ENCODE assay signal across 14 cellular contexts in the genomic region with DNA sequence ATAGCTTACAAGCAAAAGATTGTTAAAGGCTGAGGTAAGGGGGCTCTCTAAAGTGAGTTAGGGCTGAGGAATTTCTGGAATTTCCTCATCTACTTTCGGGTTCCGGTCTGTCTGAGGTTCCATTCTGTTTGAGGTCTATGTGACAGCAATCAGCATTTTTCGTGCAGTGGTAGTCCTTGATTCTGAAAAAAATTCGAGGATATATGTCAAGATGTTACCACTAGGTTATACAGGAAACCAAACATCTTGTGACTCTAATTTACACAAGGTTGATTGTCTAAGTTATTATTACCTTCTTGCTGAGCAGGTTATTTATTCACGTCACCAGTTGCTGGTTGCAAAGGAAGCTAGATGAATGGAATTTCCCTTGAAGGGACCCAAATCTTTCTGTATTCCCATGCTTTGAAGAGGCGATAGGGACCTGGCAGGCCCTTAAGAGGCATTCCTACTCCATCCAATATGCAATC. TPM values are rescaled to one million over a fixed set of nuclear protein-coding genes. Genes with fewer than 3 reads are reported as not detected.
A peak's percentile ranks its signal among the peaks of the same experiment; 100 is the strongest.
DNase-seq lines count a peak whose midpoint lies in the region; ATAC-seq and TF ChIP-seq lines count a peak whose summit lies in the region.
"Had no signal": no experiment of that assay in that cellular context is flagged by ENCODE, and none has a peak within 500 bp of the region (broad histone marks: within the 10 kb centered on the region; RNA-seq: fewer than 3 reads in every experiment).

No MANE protein-coding gene starts in this region.

- CTCF ChIA-PET in Caco-2 (lab: Charles Lee), result interaction anchor here (0.6 kb wide), 1 partner anchor 16 kb away, joined by 3 read pairs; no protein-coding TSS in a partner anchor

- H3K36me3 ChIP-seq in Caco-2 (ENCODE audit: control insufficient read depth, insufficient read depth, low read length) (no peaks in the 10 kb centered on the region), lung (ENCODE audit: control insufficient read depth in 2 of 2, insufficient read depth in 2 of 2, low read length in 2 of 2) (no peaks in the 10 kb centered on the region), sigmoid colon (no peaks in the 10 kb centered on the region), gastroesophageal sphincter (no peaks in the 10 kb centered on the region)

- no peak overlapping the region for H3K27ac Mint-ChIP-seq in Caco-2 (ENCODE audit: unreplicated experiment)
- H3K27ac Mint-ChIP-seq: CD14-positive monocyte; naive thymus-derived CD4-positive, alpha-beta T cell had no signal

- BruUV-seq in Caco-2 (replicated peaks; lab: Mats Ljungman, UMichigan), result no TSS peak

- H3K27ac ChIP-seq in lung (ENCODE audit: low read depth in 1 of 2, low read length in 1 of 2), result no peak overlapping the region
- no peak overlapping the region for H3K27ac ChIP-seq in sigmoid colon
- no peak overlapping the region for H3K27ac ChIP-seq in gastroesophageal sphincter

- H3K4me1 ChIP-seq in Caco-2, result peaks cover 15% of the 10 kb centered on the region; the same call in 1 of the 2 replicates
- no peaks in the 10 kb centered on the region for H3K4me1 ChIP-seq in lung (ENCODE audit: control insufficient read depth in 2 of 2, insufficient read depth in 2 of 2, low read length in 2 of 2)
- H3K4me1 ChIP-seq in sigmoid colon, result no peaks in the 10 kb centered on the region
- H3K4me1 ChIP-seq in gastroesophageal sphincter, result no peaks in the 10 kb centered on the region

- H3K36me3 Mint-ChIP-seq in Caco-2 (ENCODE audit: insufficient read depth, unreplicated experiment), result no peaks in the 10 kb centered on the region
- H3K36me3 Mint-ChIP-seq: CD14-positive monocyte had no signal

- POLR2A ChIA-PET in Caco-2 (lab: Charles Lee), result no interaction called here

- DNase-seq in Caco-2, result peak in 1 of 2 experiments; percentile 15
- peak; percentile 94 for DNase-seq in NCI-H226
- DNase-seq in dermis microvascular lymphatic vessel endothelial cell (ENCODE audit: low read depth in 2 of 2), result peak; percentile 40 to 82
- DNase-seq in lung (ENCODE audit: low spot score), result no peak
- DNase-seq in sigmoid colon, result no peak
- DNase-seq in NCI-H1105 (lab: John Stamatoyannopoulos, UW), result no peak
- DNase-seq: activated naive CD4-positive, alpha-beta T cell treated with anti-CD3 and anti-CD28 coated beads, Interleukin-2, amount 50 U/mL, for 16 hours; naive thymus-derived CD4-positive, alpha-beta T cell; NCI-H1417; stimulated activated CD4-positive, alpha-beta T cell treated with anti-CD3 and anti-CD28 coated beads, Interleukin-1b, Interleukin-23, amount 100 ng/mL, for 48 hours had no signal

- TF ChIP-seq EP300 in sigmoid colon (IDR thresholded peaks at IDR 0.05), result no peak
- no peak for TF ChIP-seq EP300 in gastroesophageal sphincter (IDR thresholded peaks at IDR 0.05)

- H3K4me3 ChIP-seq in Caco-2 (ENCODE audit: low read depth, low read length) (no peak overlapping the region), lung (no peak overlapping the region), sigmoid colon (no peak overlapping the region), gastroesophageal sphincter (no peak overlapping the region)
- H3K4me3 ChIP-seq: GM12878 had no signal

- no peak for TF ChIP-seq POLR2A in sigmoid colon (IDR thresholded peaks at IDR 0.05)
- no peak for TF ChIP-seq POLR2A in gastroesophageal sphincter (IDR thresholded peaks at IDR 0.05)

- intact Hi-C loops in Caco-2 (cut with micrococcal nuclease; ENCODE audit: unreplicated experiment) (loop anchor here (10.0 kb wide), 1 partner anchor 176 kb away; no protein-coding TSS in a partner anchor), sigmoid colon (cut with DNase I) (no loop called here)

- no peaks in the 10 kb centered on the region for H3K27me3 Mint-ChIP-seq in Caco-2 (ENCODE audit: insufficient read depth, unreplicated experiment)
- H3K27me3 Mint-ChIP-seq: naive thymus-derived CD4-positive, alpha-beta T cell had no signal

- peaks cover 4% of the 10 kb centered on the region for H3K4me1 Mint-ChIP-seq in Caco-2 (ENCODE audit: low read depth, unreplicated experiment)

- ATAC-seq in lung (ENCODE audit: insufficient read depth, low FRiP score), result peak; percentile 81
- ATAC-seq in gastroesophageal sphincter, result no peak
- no peak for ATAC-seq in GM21619 (IDR thresholded peaks at IDR 0.05; ENCODE audit: unreplicated experiment)
- ATAC-seq: GM12878; naive thymus-derived CD4-positive, alpha-beta T cell had no signal

- H3K4me3 Mint-ChIP-seq in Caco-2 (ENCODE audit: unreplicated experiment), result peak overlapping the region; percentile 38
- H3K4me3 Mint-ChIP-seq: CD14-positive monocyte; naive thymus-derived CD4-positive, alpha-beta T cell had no signal

- no peak for TF ChIP-seq CTCF in Caco-2 (IDR thresholded peaks at IDR 0.05; ENCODE audit: insufficient read depth in 1 of 2, low read depth in 1 of 2, low read length in 1 of 2, severe bottlenecking in 1 of 2, unreplicated experiment in 1 of 2)
- TF ChIP-seq CTCF in lung (IDR thresholded peaks at IDR 0.05; ENCODE audit: control extremely low read depth, extremely low read depth), result no peak
- no peak for TF ChIP-seq CTCF in sigmoid colon (IDR thresholded peaks at IDR 0.05)
- TF ChIP-seq CTCF in gastroesophageal sphincter (IDR thresholded peaks at IDR 0.05), result no peak

- 38 to 54% methylated on average over 6 of the region's 6 CpGs for WGBS in lung, 2 donors
- WGBS in sigmoid colon, 2 donors, result 66 to 81% methylated on average over 6 of the region's 6 CpGs
- WGBS in gastroesophageal sphincter (ENCODE audit: low coverage in 1 of 2), 2 donors, result 47 to 54% methylated on average over 6 of the region's 6 CpGs

- H3K27me3 ChIP-seq in Caco-2 (replicated peaks; ENCODE audit: control insufficient read depth, insufficient read depth, low read length) (no peaks in the 10 kb centered on the region), lung (ENCODE audit: control insufficient read depth, insufficient read depth) (no peaks in the 10 kb centered on the region), sigmoid colon (no peaks in the 10 kb centered on the region), gastroesophageal sphincter (no peaks in the 10 kb centered on the region)

- H3K9me3 ChIP-seq in Caco-2, result no peaks in the 10 kb centered on the region
- no peaks in the 10 kb centered on the region for H3K9me3 ChIP-seq in lung (ENCODE audit: control insufficient read depth in 2 of 2, insufficient read depth in 1 of 2, low read length in 1 of 2)
- H3K9me3 ChIP-seq in sigmoid colon, result no peaks in the 10 kb centered on the region
- no peaks in the 10 kb centered on the region for H3K9me3 ChIP-seq in gastroesophageal sphincter

- H3K9me3 Mint-ChIP-seq in Caco-2 (ENCODE audit: unreplicated experiment), result no peaks in the 10 kb centered on the region
- H3K9me3 Mint-ChIP-seq: naive thymus-derived CD4-positive, alpha-beta T cell had no signal

RNA-seq across cellular contexts. Expression of a gene that starts 35.2 kb away (rescaled TPM):
- total RNA-seq in Caco-2 (2022), result 1.9 and 3.4 TPM in 2 replicates
- total RNA-seq in dermis microvascular lymphatic vessel endothelial cell, result 0.38 and 0.90 TPM in 2 replicates
- under 1 TPM in 1 of 2 donors, not detected in 1; 0.49 TPM for total RNA-seq in lung
- under 1 TPM; 0.83 to 0.98 TPM for polyA plus RNA-seq in lung
- total RNA-seq in sigmoid colon, result under 1 TPM in 1 of 4 donors, not detected in 3; 0.66 TPM
- 1 to 10 TPM in 1 of 3 donors, not detected in 2; 1.7 TPM for polyA plus RNA-seq in sigmoid colon
- not detected for total RNA-seq in gastroesophageal sphincter
- polyA plus RNA-seq: CD14-positive monocyte had no signal

RNA-seq across cellular contexts. Expression of a gene that starts 38.1 kb away (rescaled TPM):
- total RNA-seq in Caco-2 (2022) (not detected in 2 replicates), dermis microvascular lymphatic vessel endothelial cell (not detected in 2 replicates), lung (not detected), sigmoid colon (not detected), gastroesophageal sphincter (not detected)
- polyA plus RNA-seq in lung (not detected), sigmoid colon (not detected)
- total RNA-seq: GM12878; naive thymus-derived CD4-positive, alpha-beta T cell had no signal
- polyA plus RNA-seq: CD14-positive monocyte; naive thymus-derived CD4-positive, alpha-beta T cell had no signal

Comparison
In these comparisons a context has a peak if more than half of its experiments do, and no peak if none do; other contexts are left out.
1. DNase-seq: peak in NCI-H226 (single experiment) and dermis microvascular lymphatic vessel endothelial cell (2 of 2); none in lung (single experiment), sigmoid colon (single experiment) and NCI-H1105 (single experiment).